Comparison of ENCODE assay signal across 5 cellular contexts in the genomic region with DNA sequence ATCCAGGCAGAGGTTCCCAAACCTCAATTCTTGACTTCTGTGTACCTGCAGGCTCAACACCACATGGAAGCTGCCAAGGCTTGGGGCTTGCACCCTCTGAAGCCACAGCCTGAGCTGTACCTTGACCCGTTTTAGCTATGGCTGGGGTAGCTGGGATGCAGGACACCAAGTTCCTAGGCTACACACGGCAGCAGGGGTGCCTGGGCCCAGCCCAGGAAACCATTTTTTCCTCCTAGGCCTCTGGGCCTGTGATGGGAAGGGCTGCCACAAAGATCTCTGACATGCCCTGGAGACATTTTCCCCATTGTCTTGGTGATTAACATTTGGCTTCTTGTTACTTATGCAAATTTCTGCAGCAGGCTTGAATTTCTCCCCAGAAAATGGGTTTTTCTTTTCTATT.
DNase-seq lines count a peak whose midpoint lies in the region; ATAC-seq, FAIRE-seq and TF ChIP-seq lines count a peak whose summit lies in the region.
"Not testable (repeated sequence)": the region's sequence is repeated elsewhere in the genome, so short reads cannot be mapped to it uniquely, and the experiment has no call there.

No MANE protein-coding gene starts in this region.

- not testable (repeated sequence) for H3K27me3 ChIP-seq in endodermal cell (ENCODE audit: control insufficient read depth, insufficient read depth, low read length, poor library complexity, severe bottlenecking)

- ATAC-seq in A549, WTC11: not testable (repeated sequence)

- TF ChIP-seq RAD21 in A549 (conservative IDR thresholded peaks at IDR 0.05 in 1 of 2, IDR thresholded peaks at IDR 0.05 in 1 of 2) = not testable (repeated sequence)

- not testable (repeated sequence) for H3K36me3 ChIP-seq in HEK293 (ENCODE audit: control insufficient read depth in 2 of 2, insufficient read depth in 1 of 2, low read length in 2 of 2); endodermal cell (ENCODE audit: control insufficient read depth, insufficient read depth, low read length)

- H3K27ac ChIP-seq in A549; HEK293 (ENCODE audit: extremely low read depth, low read depth, low read length); endodermal cell (ENCODE audit: low read depth, low read length): not testable (repeated sequence)

- H3K4me3 ChIP-seq in A549; HEK293 (ENCODE audit: low read depth, low read length): not testable (repeated sequence)
- peak overlapping the region; percentile 11 for H3K4me3 ChIP-seq in endodermal cell (ENCODE audit: low read length)

- not testable (repeated sequence) for H3K4me1 ChIP-seq in A549; HEK293 (ENCODE audit: control insufficient read depth, insufficient read depth, low read length); endodermal cell (ENCODE audit: control insufficient read depth, insufficient read depth, low read length)

- intact Hi-C loops in activated CD4-positive, alpha-beta T cell treated with anti-CD3 and anti-CD28 coated beads, Interleukin-2, amount 10 ng/mL, durations not matched to agents 24 days and 14 days (cut with micrococcal nuclease) = not testable (repeated sequence)

- not testable (repeated sequence) for H3K27me3 Mint-ChIP-seq in WTC11 (ENCODE audit: low read depth); activated CD4-positive, alpha-beta T cell treated with anti-CD3 and anti-CD28 coated beads, Interleukin-2, amount 10 ng/mL, durations not matched to agents 24 days and 14 days; endodermal cell (ENCODE audit: insufficient read depth)

- H3K9me3 Mint-ChIP-seq in WTC11 = peaks cover 62% of the 10 kb centered on the region
- H3K9me3 Mint-ChIP-seq in activated CD4-positive, alpha-beta T cell treated with anti-CD3 and anti-CD28 coated beads, Interleukin-2, amount 10 ng/mL, durations not matched to agents 24 days and 14 days = peaks cover 23% of the 10 kb centered on the region
- H3K9me3 Mint-ChIP-seq in endodermal cell = peaks cover 50% of the 10 kb centered on the region

- peaks cover 29% of the 10 kb centered on the region for H3K36me3 Mint-ChIP-seq in WTC11
- not testable (repeated sequence) for H3K36me3 Mint-ChIP-seq in activated CD4-positive, alpha-beta T cell treated with anti-CD3 and anti-CD28 coated beads, Interleukin-2, amount 10 ng/mL, durations not matched to agents 24 days and 14 days (ENCODE audit: low read depth); endodermal cell (ENCODE audit: low read depth)

- FAIRE-seq in A549 (lab: Jason Lieb, UNC) = not testable (repeated sequence)

- not testable (repeated sequence) for H3K27ac Mint-ChIP-seq in WTC11; activated CD4-positive, alpha-beta T cell treated with anti-CD3 and anti-CD28 coated beads, Interleukin-2, amount 10 ng/mL, durations not matched to agents 24 days and 14 days; endodermal cell

- H3K4me1 Mint-ChIP-seq in WTC11; activated CD4-positive, alpha-beta T cell treated with anti-CD3 and anti-CD28 coated beads, Interleukin-2, amount 10 ng/mL, durations not matched to agents 24 days and 14 days; endodermal cell: not testable (repeated sequence)

- CTCF ChIA-PET in A549 (lab: Yijun Ruan, JAX); HEK293 (lab: Yijun Ruan, JAX); WTC11 (lab: Charles Lee): not testable (repeated sequence)

- POLR2A ChIA-PET in A549 (lab: Yijun Ruan, JAX); HEK293 (lab: Yijun Ruan, JAX); WTC11 (lab: Charles Lee): not testable (repeated sequence)

- not testable (repeated sequence) for TF ChIP-seq POLR2A in A549 (IDR thresholded peaks at IDR 0.05; ENCODE audit: low read length)

- not testable (repeated sequence) for DNase-seq in A549 (ENCODE audit: low read depth in 1 of 2, low spot score in 1 of 2); WTC11 (ENCODE audit: low spot score); endodermal cell
- peak; percentile 20 for DNase-seq in activated CD4-positive, alpha-beta T cell treated with anti-CD3 and anti-CD28 coated beads, Interleukin-2, amount 10 ng/mL, durations not matched to agents 24 days and 14 days

- WGBS in A549 (ENCODE audit: missing lambda C conversion rate) = 0% methylated on average over 1 of the region's 2 CpGs
- 72 to 75% methylated on average over 2 of the region's 2 CpGs for WGBS in endodermal cell (ENCODE audit: insufficient coverage in 1 of 2, insufficient read length in 1 of 2), 2 experiments

- H3K9ac ChIP-seq in endodermal cell (ENCODE audit: extremely low read depth, low read length, poor library complexity, severe bottlenecking) = not testable (repeated sequence)

- not testable (repeated sequence) for H3K9me3 ChIP-seq in A549; HEK293 (ENCODE audit: control insufficient read depth, insufficient read depth, low read depth, low read length)
- peaks cover 29% of the 10 kb centered on the region for H3K9me3 ChIP-seq in endodermal cell (ENCODE audit: control insufficient read depth, low read length)

- TF ChIP-seq CTCF in A549 (IDR thresholded peaks at IDR 0.05); HEK293 (tag by site-specific recombination; IDR thresholded peaks at IDR 0.05); WTC11 (IDR thresholded peaks at IDR 0.05); endodermal cell (conservative IDR thresholded peaks at IDR 0.05): not testable (repeated sequence)

- not testable (repeated sequence) for TF ChIP-seq EP300 in A549 (IDR thresholded peaks at IDR 0.05)

- not testable (repeated sequence) for H3K4me2 ChIP-seq in A549

- H3K4me3 Mint-ChIP-seq in WTC11; activated CD4-positive, alpha-beta T cell treated with anti-CD3 and anti-CD28 coated beads, Interleukin-2, amount 10 ng/mL, durations not matched to agents 24 days and 14 days; endodermal cell: not testable (repeated sequence)

TF ChIP-seq in A549, 52 proteins besides CTCF, POLR2A, EP300 and RAD21:
- TF ChIP-seq ZFP36 (IDR thresholded peaks at IDR 0.05; ENCODE audit: borderline replicate concordance, partially characterized antibody) = peak; percentile 71

TF ChIP-seq in HEK293, 187 proteins besides CTCF, POLR2A, EP300 and RAD21:
- TF ChIP-seq ZNF585B (tag by site-specific recombination; IDR thresholded peaks at IDR 0.05) (peak; percentile 92), SETDB1 (IDR thresholded peaks at IDR 0.05; ENCODE audit: insufficient read length, low read length) (peak; percentile 38)

TF ChIP-seq in WTC11, 78 proteins besides CTCF, POLR2A, EP300 and RAD21:
- peak; percentile 68; the same call in 1 of the 2 replicates for TF ChIP-seq ZNF416 (CRISPR knock-in tag; IDR thresholded peaks at IDR 0.05)
